11 cellular contexts compared by ENCODE assay signal in genomic region chr5:172904312-172904642, GRCh38. TPM values are rescaled to one million over a fixed set of nuclear protein-coding genes. Genes with fewer than 3 reads are reported as not detected.
DNase-seq lines count a peak whose midpoint lies in the region; ATAC-seq and TF ChIP-seq lines count a peak whose summit lies in the region.
"Had no signal": no experiment of that assay in that cellular context is flagged by ENCODE, and none has a peak within 500 bp of the region (broad histone marks: within the 10 kb centered on the region; RNA-seq: fewer than 3 reads in every experiment).

No MANE protein-coding gene starts in this region.

- no peak for ATAC-seq in activated CD4-positive, alpha-beta T cell treated with anti-CD3 and anti-CD28 coated beads for 36 hours

- H3K4me3 ChIP-seq in Caco-2 (ENCODE audit: low read depth, low read length) (no peak overlapping the region), hepatocyte (no peak overlapping the region), skeletal muscle tissue (ENCODE audit: low read length in 3 of 3) (peak overlapping the region in 1 of 3 donors; percentile 29)

- H3K9me2 ChIP-seq in hepatocyte (replicated peaks; ENCODE audit: insufficient read depth), result no peaks in the 10 kb centered on the region

- 85% methylated on average over 4 of the region's 4 CpGs for WGBS in hepatocyte (ENCODE audit: low lambda C conversion rate, missing lambda C conversion rate)

- peaks cover 2% of the 10 kb centered on the region for H3K36me3 ChIP-seq in Caco-2 (ENCODE audit: control insufficient read depth, insufficient read depth, low read length)
- no peaks in the 10 kb centered on the region for H3K36me3 ChIP-seq in hepatocyte (replicated peaks; ENCODE audit: insufficient read depth, low read depth)
- no peaks in the 10 kb centered on the region for H3K36me3 ChIP-seq in skeletal muscle tissue (ENCODE audit: control insufficient read depth in 3 of 3, insufficient read depth in 3 of 3, low read length in 3 of 3)

- peak overlapping the region; percentile 72 to 84 (median 78) for H3K9ac ChIP-seq in skeletal muscle tissue (ENCODE audit: low read depth in 1 of 3, low read length in 3 of 3)

- H3K4me3 Mint-ChIP-seq in Caco-2 (ENCODE audit: unreplicated experiment), result peak overlapping the region; percentile 10
- H3K4me3 Mint-ChIP-seq in activated CD4-positive, alpha-beta T cell treated with anti-CD3 and anti-CD28 coated beads for 36 hours, result no peak overlapping the region

- no peak overlapping the region for H2AFZ ChIP-seq in hepatocyte

- H3K27me3 ChIP-seq in Caco-2 (replicated peaks; ENCODE audit: control insufficient read depth, insufficient read depth, low read length) (no peaks in the 10 kb centered on the region), hepatocyte (no peaks in the 10 kb centered on the region), skeletal muscle tissue (ENCODE audit: control insufficient read depth in 3 of 3, insufficient read depth in 3 of 3, low read length in 3 of 3) (no peaks in the 10 kb centered on the region)

- CTCF ChIA-PET in Caco-2 (lab: Charles Lee), result interaction anchor here (0.6 to 2.6 kb wide), 6 partner anchors 97 to 425 kb away, joined by 3 to 13 read pairs (median 6); partner anchors contain the start of gene DUSP1
- CTCF ChIA-PET in activated CD4-positive, alpha-beta T cell treated with anti-CD3 and anti-CD28 coated beads for 36 hours (lab: Charles Lee), result interaction anchor here (1.0 kb wide), 1 partner anchor 188 kb away, joined by 3 read pairs; no protein-coding TSS in a partner anchor

- peak overlapping the region; percentile 1 for H3K4me2 ChIP-seq in hepatocyte

- no peaks in the 10 kb centered on the region for H3K79me2 ChIP-seq in hepatocyte

- no peaks in the 10 kb centered on the region for H3K9me3 Mint-ChIP-seq in Caco-2 (ENCODE audit: unreplicated experiment)
- H3K9me3 Mint-ChIP-seq in activated CD4-positive, alpha-beta T cell treated with anti-CD3 and anti-CD28 coated beads for 36 hours (ENCODE audit: low read depth), result no peaks in the 10 kb centered on the region

- H3K27ac ChIP-seq in hepatocyte (peak overlapping the region; percentile 99), skeletal muscle tissue (ENCODE audit: low read depth, low read length) (peak overlapping the region; percentile 97)

- POLR2A ChIA-PET in Caco-2 (lab: Charles Lee), result interaction anchor here (0.6 to 2.9 kb wide), 6 partner anchors 44 to 425 kb away, joined by 3 to 30 read pairs (median 8); partner anchors contain the start of gene DUSP1
- POLR2A ChIA-PET in activated CD4-positive, alpha-beta T cell treated with anti-CD3 and anti-CD28 coated beads for 36 hours (lab: Charles Lee), result no interaction called here

- intact Hi-C loops in Caco-2 (cut with micrococcal nuclease; ENCODE audit: unreplicated experiment), result no loop called here
- intact Hi-C loops in activated CD4-positive, alpha-beta T cell treated with anti-CD3 and anti-CD28 coated beads for 36 hours (cut with DNase I, micrococcal nuclease), result no loop called here

- DNase-seq in Caco-2, result no peak
- DNase-seq in astrocyte of the hippocampus (ENCODE audit: low read depth, low spot score), result peak; percentile 31
- no peak for DNase-seq in hepatocyte (ENCODE audit: low spot score)
- no peak for DNase-seq in islet precursor cell
- no peak for DNase-seq in mesenteric fat pad (ENCODE audit: low spot score)
- no peak for DNase-seq in activated CD4-positive, alpha-beta T cell treated with anti-CD3 and anti-CD28 coated beads for 36 hours
- no peak for DNase-seq in NCI-H187 (lab: John Stamatoyannopoulos, UW)
- DNase-seq: activated CD4-positive, alpha-beta T cell treated with anti-CD3 and anti-CD28 coated beads for 1 hour; activated naive CD4-positive, alpha-beta T cell treated with anti-CD3 and anti-CD28 coated beads, Interleukin-2, amount 50 U/mL, for 16 hours; NCI-H187 treated with DMSO at 0.1 percent for 48 hours had no signal

- BruUV-seq in Caco-2 (replicated peaks; lab: Mats Ljungman, UMichigan), result no TSS peak

- peak overlapping the region; percentile 91 for H3K27ac Mint-ChIP-seq in Caco-2 (ENCODE audit: unreplicated experiment)
- H3K27ac Mint-ChIP-seq in activated CD4-positive, alpha-beta T cell treated with anti-CD3 and anti-CD28 coated beads for 36 hours, result no peak overlapping the region

- H3K4me1 ChIP-seq in Caco-2, result peaks cover 60% of the 10 kb centered on the region
- H3K4me1 ChIP-seq in hepatocyte (ENCODE audit: insufficient read depth), result peaks cover 49% of the 10 kb centered on the region
- peaks cover 43 to 65% (median 63%) of the 10 kb centered on the region in 3 donors for H3K4me1 ChIP-seq in skeletal muscle tissue (ENCODE audit: control insufficient read depth in 3 of 3, insufficient read depth in 3 of 3, low read length in 3 of 3)

- H3K9me3 ChIP-seq in Caco-2, result no peaks in the 10 kb centered on the region
- H3K9me3 ChIP-seq in hepatocyte (ENCODE audit: low read depth), result no peaks in the 10 kb centered on the region
- no peaks in the 10 kb centered on the region for H3K9me3 ChIP-seq in skeletal muscle tissue (ENCODE audit: control insufficient read depth in 3 of 3, low read length in 3 of 3)

- H3K4me1 Mint-ChIP-seq in Caco-2 (ENCODE audit: low read depth, unreplicated experiment), result peaks cover 44% of the 10 kb centered on the region
- H3K4me1 Mint-ChIP-seq in activated CD4-positive, alpha-beta T cell treated with anti-CD3 and anti-CD28 coated beads for 36 hours, result peaks cover 2% of the 10 kb centered on the region

- H3K36me3 Mint-ChIP-seq in Caco-2 (ENCODE audit: insufficient read depth, unreplicated experiment), result peaks cover 62% of the 10 kb centered on the region
- no peaks in the 10 kb centered on the region for H3K36me3 Mint-ChIP-seq in activated CD4-positive, alpha-beta T cell treated with anti-CD3 and anti-CD28 coated beads for 36 hours (ENCODE audit: low read depth)

- H4K20me1 ChIP-seq in hepatocyte (ENCODE audit: insufficient read depth, poor library complexity, severe bottlenecking), result no peaks in the 10 kb centered on the region

- no peaks in the 10 kb centered on the region for H3K27me3 Mint-ChIP-seq in Caco-2 (ENCODE audit: insufficient read depth, unreplicated experiment)
- H3K27me3 Mint-ChIP-seq in activated CD4-positive, alpha-beta T cell treated with anti-CD3 and anti-CD28 coated beads for 36 hours, result no peaks in the 10 kb centered on the region

- TF ChIP-seq CTCF in Caco-2 (IDR thresholded peaks at IDR 0.05; ENCODE audit: insufficient read depth in 1 of 2, low read depth in 1 of 2, low read length in 1 of 2, severe bottlenecking in 1 of 2, unreplicated experiment in 1 of 2) (no peak), hepatocyte (IDR thresholded peaks at IDR 0.05; ENCODE audit: poor library complexity) (no peak)

RNA-seq across cellular contexts. Expression of gene RPL26L1, which starts 54.9 kb away (rescaled TPM):
- 42.1 and 43.8 TPM in 2 replicates for total RNA-seq in Caco-2 (2022)
- 48.0 and 51.5 TPM in 2 replicates for total RNA-seq in hepatocyte
- 55.2 and 69.1 TPM in 2 replicates for polyA plus RNA-seq in hepatocyte
- total RNA-seq in skeletal muscle tissue, result 11.5 TPM
- 28.2 TPM for total RNA-seq in mesenteric fat pad
- total RNA-seq in activated CD4-positive, alpha-beta T cell treated with anti-CD3 and anti-CD28 coated beads for 36 hours, result 10 to 100 TPM; 62.8 to 72.6 TPM
